38 cellular contexts compared by ENCODE assay signal in genomic region chr10:65482848-65483247, GRCh38.
"Had no signal": no experiment of that assay in that cellular context is flagged by ENCODE, and none has a peak within 500 bp of the region (broad histone marks: within the 10 kb centered on the region; RNA-seq: fewer than 3 reads in every experiment).

No MANE protein-coding gene starts in this region.

- H3K27me3 Mint-ChIP-seq: activated CD4-positive, alpha-beta memory T cell treated with anti-CD3 and anti-CD28 coated beads, Interleukin-2, amount 10 ng/mL, durations not matched to agents 7 days and 5 days; activated CD4-positive, alpha-beta T cell treated with anti-CD3 and anti-CD28 coated beads, Interleukin-2, amount 10 ng/mL, durations not matched to agents 24 days and 14 days; activated CD8-positive, alpha-beta memory T cell treated with anti-CD3 and anti-CD28 coated beads, Interleukin-2, amount 10 ng/mL, durations not matched to agents 7 days and 5 days; activated naive CD4-positive, alpha-beta T cell treated with anti-CD3 and anti-CD28 coated beads, Interleukin-2, amount 10 ng/mL, durations not matched to agents 7 days and 5 days; activated naive CD4-positive, alpha-beta T cell treated with anti-CD3 and anti-CD28 coated beads, Interleukin-2, amount 50 U/mL, for 24 hours; activated naive CD8-positive, alpha-beta T cell; activated naive CD8-positive, alpha-beta T cell treated with anti-CD3 and anti-CD28 coated beads, Interleukin-2, amount 10 ng/mL, durations not matched to agents 7 days and 5 days; activated naive CD8-positive, alpha-beta T cell treated with anti-CD3 and anti-CD28 coated beads, Interleukin-2, amount 50 U/mL, for 24 hours; activated T-cell treated with anti-CD3 and anti-CD28 coated beads, Interleukin-2, amount 50 U/mL, for 24 hours; brain; central memory CD8-positive, alpha-beta T cell had no signal

- DNase-seq: activated CD4-positive, alpha-beta memory T cell treated with anti-CD3 and anti-CD28 coated beads, Interleukin-2, amount 10 ng/mL, durations not matched to agents 7 days and 5 days; activated CD4-positive, alpha-beta T cell treated with anti-CD3 and anti-CD28 coated beads for 1 hour; activated CD4-positive, alpha-beta T cell treated with anti-CD3 and anti-CD28 coated beads for 4 hours; activated CD4-positive, alpha-beta T cell treated with anti-CD3 and anti-CD28 coated beads, Interleukin-2, amount 10 ng/mL, durations not matched to agents 24 days and 14 days; activated CD4-positive, alpha-beta T cell treated with anti-CD3 and anti-CD28 coated beads, Interleukin-2, amount 50 U/mL, for 48 hours; activated CD4-positive, CD25-positive, alpha-beta regulatory T cell; activated CD8-positive, alpha-beta memory T cell treated with anti-CD3 and anti-CD28 coated beads for 24 hours; activated CD8-positive, alpha-beta memory T cell treated with anti-CD3 and anti-CD28 coated beads, Interleukin-2, amount 10 ng/mL, durations not matched to agents 7 days and 5 days; activated CD8-positive, alpha-beta memory T cell treated with anti-CD3 and anti-CD28 coated beads, Interleukin-2, amount 50 U/mL, for 48 hours; activated CD8-positive, alpha-beta T cell treated with anti-CD3 and anti-CD28 coated beads, Interleukin-2, amount 10 ng/mL, durations not matched to agents 7 days and 5 days; activated effector memory CD4-positive, alpha-beta T cell treated with Interleukin-2 at 50 U/mL for 16 hours; activated gamma-delta T cell; activated naive CD4-positive, alpha-beta T cell treated with anti-CD3 and anti-CD28 coated beads, Interleukin-2, amount 10 ng/mL, durations not matched to agents 7 days and 5 days; activated naive CD4-positive, alpha-beta T cell treated with Interleukin-2 at 50 U/mL for 16 hours; activated naive CD8-positive, alpha-beta T cell treated with anti-CD3 and anti-CD28 coated beads, Interleukin-2, amount 10 ng/mL, durations not matched to agents 7 days and 5 days; activated naive CD8-positive, alpha-beta T cell treated with anti-CD3 and anti-CD28 coated beads, Interleukin-2, amount 50 U/mL, for 24 hours; activated T-cell treated with anti-CD3 and anti-CD28 coated beads, Interleukin-2, amount 50 U/mL, for 24 hours; activated T-cell treated with anti-CD3 and anti-CD28 coated beads, Interleukin-2, amount 50 U/mL, for 48 hours; amygdala; anterior cingulate cortex; caudate nucleus; cerebellar nuclear complex; T-helper 1 cell; T-helper 2 cell; T-helper 9 cell had no signal

- H3K9me3 ChIP-seq: ascending aorta had no signal

- H3K4me1 Mint-ChIP-seq: activated CD4-positive, alpha-beta memory T cell treated with anti-CD3 and anti-CD28 coated beads, Interleukin-2, amount 10 ng/mL, durations not matched to agents 7 days and 5 days; activated CD4-positive, alpha-beta T cell treated with anti-CD3 and anti-CD28 coated beads, Interleukin-2, amount 10 ng/mL, durations not matched to agents 24 days and 14 days; activated CD8-positive, alpha-beta memory T cell treated with anti-CD3 and anti-CD28 coated beads, Interleukin-2, amount 10 ng/mL, durations not matched to agents 7 days and 5 days; activated naive CD4-positive, alpha-beta T cell treated with anti-CD3 and anti-CD28 coated beads, Interleukin-2, amount 10 ng/mL, durations not matched to agents 7 days and 5 days; activated naive CD4-positive, alpha-beta T cell treated with anti-CD3 and anti-CD28 coated beads, Interleukin-2, amount 50 U/mL, for 24 hours; activated naive CD8-positive, alpha-beta T cell treated with anti-CD3 and anti-CD28 coated beads, Interleukin-2, amount 10 ng/mL, durations not matched to agents 7 days and 5 days; activated naive CD8-positive, alpha-beta T cell treated with anti-CD3 and anti-CD28 coated beads, Interleukin-2, amount 50 U/mL, for 24 hours; brain; central memory CD8-positive, alpha-beta T cell had no signal

- H3K36me3 ChIP-seq: ascending aorta, cardiac muscle cell had no signal

- H3K4me3 Mint-ChIP-seq: activated CD4-positive, alpha-beta memory T cell treated with anti-CD3 and anti-CD28 coated beads, Interleukin-2, amount 10 ng/mL, durations not matched to agents 7 days and 5 days; activated CD4-positive, alpha-beta T cell treated with anti-CD3 and anti-CD28 coated beads, Interleukin-2, amount 10 ng/mL, durations not matched to agents 24 days and 14 days; activated CD8-positive, alpha-beta memory T cell treated with anti-CD3 and anti-CD28 coated beads, Interleukin-2, amount 10 ng/mL, durations not matched to agents 7 days and 5 days; activated CD8-positive, alpha-beta T cell treated with anti-CD3 and anti-CD28 coated beads, Interleukin-2, amount 10 ng/mL, durations not matched to agents 7 days and 5 days; activated naive CD4-positive, alpha-beta T cell treated with anti-CD3 and anti-CD28 coated beads, Interleukin-2, amount 10 ng/mL, durations not matched to agents 7 days and 5 days; activated naive CD4-positive, alpha-beta T cell treated with anti-CD3 and anti-CD28 coated beads, Interleukin-2, amount 50 U/mL, for 24 hours; activated naive CD8-positive, alpha-beta T cell; activated naive CD8-positive, alpha-beta T cell treated with anti-CD3 and anti-CD28 coated beads, Interleukin-2, amount 10 ng/mL, durations not matched to agents 7 days and 5 days; activated naive CD8-positive, alpha-beta T cell treated with anti-CD3 and anti-CD28 coated beads, Interleukin-2, amount 50 U/mL, for 24 hours; activated T-cell treated with anti-CD3 and anti-CD28 coated beads, Interleukin-2, amount 50 U/mL, for 24 hours; brain; central memory CD8-positive, alpha-beta T cell; T-helper 1 cell treated with Interleukin-12 subunit alpha and Interleukin-12 subunit beta and Interleukin-4 antibody, amounts not matched to agents 30 μg/mL and 1 μg/mL, for 36 hours; T-helper 2 cell treated with Interferon-gamma antibody and Interleukin-4, amounts not matched to agents 5 μg/mL and 100 μg/mL, for 36 hours had no signal

- ATAC-seq: activated CD4-positive, CD25-positive, alpha-beta regulatory T cell treated with anti-CD3 and anti-CD28 coated beads, Interleukin-2, amount 50 U/mL, for 24 hours; activated CD8-positive, alpha-beta memory T cell treated with anti-CD3 and anti-CD28 coated beads, Interleukin-2, amount 10 ng/mL, durations not matched to agents 7 days and 5 days; activated CD8-positive, alpha-beta T cell treated with anti-CD3 and anti-CD28 coated beads, Interleukin-2, amount 10 ng/mL, durations not matched to agents 7 days and 5 days; activated naive CD8-positive, alpha-beta T cell treated with anti-CD3 and anti-CD28 coated beads, Interleukin-2, amount 50 U/mL, for 24 hours had no signal

- FAIRE-seq: bronchial epithelial cell, TTC549 had no signal

- H3K27ac Mint-ChIP-seq: activated CD4-positive, alpha-beta memory T cell treated with anti-CD3 and anti-CD28 coated beads, Interleukin-2, amount 10 ng/mL, durations not matched to agents 7 days and 5 days; activated CD4-positive, alpha-beta T cell treated with anti-CD3 and anti-CD28 coated beads, Interleukin-2, amount 10 ng/mL, durations not matched to agents 24 days and 14 days; activated CD8-positive, alpha-beta memory T cell treated with anti-CD3 and anti-CD28 coated beads, Interleukin-2, amount 10 ng/mL, durations not matched to agents 7 days and 5 days; activated CD8-positive, alpha-beta T cell treated with anti-CD3 and anti-CD28 coated beads, Interleukin-2, amount 10 ng/mL, durations not matched to agents 7 days and 5 days; activated naive CD4-positive, alpha-beta T cell treated with anti-CD3 and anti-CD28 coated beads, Interleukin-2, amount 10 ng/mL, durations not matched to agents 7 days and 5 days; activated naive CD4-positive, alpha-beta T cell treated with anti-CD3 and anti-CD28 coated beads, Interleukin-2, amount 50 U/mL, for 24 hours; activated naive CD8-positive, alpha-beta T cell; activated naive CD8-positive, alpha-beta T cell treated with anti-CD3 and anti-CD28 coated beads, Interleukin-2, amount 10 ng/mL, durations not matched to agents 7 days and 5 days; activated naive CD8-positive, alpha-beta T cell treated with anti-CD3 and anti-CD28 coated beads, Interleukin-2, amount 50 U/mL, for 24 hours; activated T-cell treated with anti-CD3 and anti-CD28 coated beads, Interleukin-2, amount 50 U/mL, for 24 hours; activated T-helper 2 cell treated with anti-CD3 and anti-CD28 coated beads, Interferon-gamma antibody, Interleukin-2, Interleukin-4, amounts not matched to agents 10 μg/mL and 5 μg/mL and 100 μg/mL, durations not matched to agents 14 hours and 24 hours and 36 hours; brain; T-helper 1 cell treated with Interleukin-12 subunit alpha and Interleukin-12 subunit beta and Interleukin-4 antibody, amounts not matched to agents 30 μg/mL and 1 μg/mL, for 36 hours; T-helper 2 cell treated with Interferon-gamma antibody and Interleukin-4, amounts not matched to agents 5 μg/mL and 100 μg/mL, for 36 hours had no signal

- H3K4me1 ChIP-seq: ascending aorta had no signal

- H3K27ac ChIP-seq: ascending aorta, cardiac muscle cell, VCaP had no signal

- H3K9me3 Mint-ChIP-seq: activated CD4-positive, alpha-beta T cell treated with anti-CD3 and anti-CD28 coated beads, Interleukin-2, amount 10 ng/mL, durations not matched to agents 24 days and 14 days had no signal

- H3K4me3 ChIP-seq: ascending aorta, cardiac muscle cell had no signal

- H3K27me3 ChIP-seq: ascending aorta, cardiac muscle cell had no signal

- H3K36me3 Mint-ChIP-seq: activated CD8-positive, alpha-beta memory T cell treated with anti-CD3 and anti-CD28 coated beads, Interleukin-2, amount 10 ng/mL, durations not matched to agents 7 days and 5 days; activated naive CD4-positive, alpha-beta T cell treated with anti-CD3 and anti-CD28 coated beads, Interleukin-2, amount 10 ng/mL, durations not matched to agents 7 days and 5 days; activated naive CD4-positive, alpha-beta T cell treated with anti-CD3 and anti-CD28 coated beads, Interleukin-2, amount 50 U/mL, for 24 hours; activated naive CD8-positive, alpha-beta T cell; activated naive CD8-positive, alpha-beta T cell treated with anti-CD3 and anti-CD28 coated beads, Interleukin-2, amount 10 ng/mL, durations not matched to agents 7 days and 5 days; brain had no signal
